In genomic region chr19:54525636-54526035, GRCh38 we compare ENCODE assay signal across 39 cellular contexts. TPM values are rescaled to one million over a fixed set of nuclear protein-coding genes. Genes with fewer than 3 reads are reported as not detected.
"Had no signal": no experiment of that assay in that cellular context is flagged by ENCODE, and none has a peak within 500 bp of the region (broad histone marks: within the 10 kb centered on the region; RNA-seq: fewer than 3 reads in every experiment).

No MANE protein-coding gene starts in this region.

- H3K4me3 ChIP-seq: MG63 had no signal

- H3K4me2 ChIP-seq: KMS-11 had no signal

- H3K27ac ChIP-seq: KMS-11 had no signal

- DNase-seq: Karpas-422, Kasumi-1, MG63, MM.1S, MV-4-11, NCI-H1048, NCI-H1092, NCI-H1092 treated with DMSO at 0.1 percent for 48 hours, NCI-H1105, NCI-H1105 treated with DMSO at 0.1 percent for 48 hours, NCI-H1417, NCI-H1417 treated with DMSO at 0.1 percent for 48 hours, NCI-H1436, NCI-H1436 treated with DMSO at 0.1 percent for 48 hours, NCI-H146, NCI-H1694, NCI-H1694 treated with DMSO at 0.1 percent for 48 hours, NCI-H187, NCI-H187 treated with DMSO at 0.1 percent for 48 hours, NCI-H1930, NCI-H2029, NCI-H2029 treated with DMSO at 0.1 percent for 48 hours, NCI-H2081, NCI-H2081 treated with DMSO at 0.1 percent for 48 hours, NCI-H2107, NCI-H2171, NCI-H2171 treated with DMSO at 0.1 percent for 48 hours, NCI-H2227 treated with DMSO at 0.1 percent for 48 hours, NCI-H226, NCI-H345, NCI-H446, NCI-H446 treated with DMSO at 0.1 percent for 48 hours, NCI-H510A, NCI-H510A treated with DMSO at 0.1 percent for 48 hours had no signal

- H3K9ac ChIP-seq: KMS-11 had no signal

- H3K9me3 ChIP-seq: MG63 had no signal

- H3K36me3 ChIP-seq: MG63 had no signal

RNA-seq across cellular contexts. Expression of gene LAIR2, which starts 23.0 kb away (rescaled TPM):
- total RNA-seq: LHCN-M2, M059J, MCF 10A, NCI-H460 had no signal

RNA-seq across cellular contexts. Expression of gene LILRA2, which starts 48.0 kb away (rescaled TPM):
- total RNA-seq: LHCN-M2, M059J, MCF 10A, NCI-H460 had no signal
